18 cellular contexts compared by ENCODE assay signal in genomic region chr2:73776869-73777519, GRCh38. TPM values are rescaled to one million over a fixed set of nuclear protein-coding genes. Genes with fewer than 3 reads are reported as not detected.
DNase-seq lines count a peak whose midpoint lies in the region; ATAC-seq and TF ChIP-seq lines count a peak whose summit lies in the region.
"Had no signal": no experiment of that assay in that cellular context is flagged by ENCODE, and none has a peak within 500 bp of the region (broad histone marks: within the 10 kb centered on the region; RNA-seq: fewer than 3 reads in every experiment).

No MANE protein-coding gene starts in this region.

- peaks cover 66% of the 10 kb centered on the region for H3K4me1 Mint-ChIP-seq in CD4-positive, alpha-beta T cell (ENCODE audit: low read depth)

- no peak for TF ChIP-seq POLR2A in esophagus muscularis mucosa (IDR thresholded peaks at IDR 0.05; ENCODE audit: low read depth)

- in situ Hi-C loops in brain microvascular endothelial cell (cut with HindIII; ENCODE audit: low pct_ligation_motif_present, low sequenced_read_pairs): no loop called here

- H3K27ac Mint-ChIP-seq in CD4-positive, alpha-beta T cell: no peak overlapping the region

- WGBS in esophagus muscularis mucosa: 93% methylated on average over 8 of the region's 8 CpGs

- H3K27ac ChIP-seq in CD4-positive, alpha-beta T cell (ENCODE audit: low read depth, low read length): no peak overlapping the region
- H3K27ac ChIP-seq in brain microvascular endothelial cell (peak overlapping the region; percentile 45), esophagus muscularis mucosa (replicated peaks in 1 of 4) (no peak overlapping the region)
- H3K27ac ChIP-seq: heart left ventricle, left ventricle myocardium inferior had no signal

- no peak for TF ChIP-seq CTCF in CD4-positive, alpha-beta T cell (IDR thresholded peaks at IDR 0.05)
- TF ChIP-seq CTCF in brain microvascular endothelial cell (IDR thresholded peaks at IDR 0.05; ENCODE audit: low read depth, low read length, missing control alignments) (no peak), esophagus muscularis mucosa (IDR thresholded peaks at IDR 0.05) (no peak)

- H3K36me3 ChIP-seq in brain microvascular endothelial cell (replicated peaks) (peaks cover 25% of the 10 kb centered on the region), esophagus muscularis mucosa (peaks cover 8 to 57% (median 49%) of the 10 kb centered on the region in 4 donors)

- POLR2A ChIA-PET in CD4-positive, alpha-beta T cell (lab: Charles Lee): interaction anchor here (0.9 kb wide), 1 partner anchor 51 kb away, joined by 3 read pairs; no protein-coding TSS in a partner anchor

- ATAC-seq in CD4-positive, alpha-beta T cell (ENCODE audit: poor library complexity): no peak
- no peak for ATAC-seq in GM19467 (IDR thresholded peaks at IDR 0.05; ENCODE audit: unreplicated experiment)
- ATAC-seq: heart left ventricle; stimulated activated naive CD8-positive, alpha-beta T cell treated with anti-CD3 and anti-CD28 coated beads, Interleukin-15, Interleukin-2, amounts not matched to agents 100 U/mL and 50 U/mL, for 24 hours had no signal

- peaks cover 73% of the 10 kb centered on the region for H3K36me3 Mint-ChIP-seq in CD4-positive, alpha-beta T cell (ENCODE audit: low read depth)

- H3K27me3 ChIP-seq in CD4-positive, alpha-beta T cell (ENCODE audit: control insufficient read depth, insufficient read depth, low read length): no peaks in the 10 kb centered on the region
- H3K27me3 ChIP-seq in brain microvascular endothelial cell (replicated peaks) (no peaks in the 10 kb centered on the region), esophagus muscularis mucosa (peaks cover 0 to 3% (median 0%) of the 10 kb centered on the region in 4 donors)
- H3K27me3 ChIP-seq: BE2C, heart left ventricle had no signal

- peaks cover 16 to 35% (median 26%) of the 10 kb centered on the region in 4 donors for H3K4me1 ChIP-seq in esophagus muscularis mucosa
- H3K4me1 ChIP-seq: BE2C had no signal

- H3K4me3 Mint-ChIP-seq in CD4-positive, alpha-beta T cell: peak overlapping the region; percentile 34

- DNase-seq in CD4-positive, alpha-beta T cell: no peak
- DNase-seq in HPDE6-E6E7 (ENCODE audit: extremely low spot score): peak; percentile 49
- peak; percentile 45 for DNase-seq in brain microvascular endothelial cell
- DNase-seq in kidney tubule cell (ENCODE audit: low spot score): peak; percentile 27
- no peak for DNase-seq in NCI-H128 (lab: John Stamatoyannopoulos, UW; ENCODE audit: unreplicated experiment)
- no peak for DNase-seq in esophagus muscularis mucosa (ENCODE audit: extremely low spot score)
- no peak for DNase-seq in C1 segment of cervical spinal cord (lab: John Stamatoyannopoulos, UW)
- DNase-seq: activated CD4-positive, alpha-beta T cell treated with anti-CD3 and anti-CD28 coated beads, Interleukin-2, amount 50 U/mL, for 4 hours; activated naive CD4-positive, alpha-beta T cell; BE2C; dermis blood vessel endothelial cell; heart left ventricle; left ventricle myocardium inferior; NCI-H2081; stimulated activated CD4-positive, alpha-beta T cell treated with anti-CD3 and anti-CD28 coated beads, Interleukin-2, amount 100 ng/mL, for 48 hours; stimulated activated naive CD8-positive, alpha-beta T cell treated with anti-CD3 and anti-CD28 coated beads, Interleukin-15, Interleukin-2, amounts not matched to agents 100 U/mL and 50 U/mL, for 24 hours had no signal

- CTCF ChIA-PET in CD4-positive, alpha-beta T cell (lab: Charles Lee): interaction anchor here (1.2 kb wide), 1 partner anchor 615 kb away, joined by 3 read pairs; no protein-coding TSS in a partner anchor

- no peak for TF ChIP-seq EP300 in esophagus muscularis mucosa (IDR thresholded peaks at IDR 0.05)

- no peaks in the 10 kb centered on the region for H3K9me3 ChIP-seq in CD4-positive, alpha-beta T cell (ENCODE audit: control insufficient read depth, low read length)
- no peaks in the 10 kb centered on the region for H3K9me3 ChIP-seq in esophagus muscularis mucosa
- H3K9me3 ChIP-seq: BE2C, heart left ventricle, left ventricle myocardium inferior had no signal

- intact Hi-C loops in CD4-positive, alpha-beta T cell (cut with DNase I, micrococcal nuclease): loop anchor here in 1 of 2 experiments (2.0 to 10.0 kb wide), 2 partner anchors 44 to 82 kb away; no protein-coding TSS in a partner anchor
- intact Hi-C loops in esophagus muscularis mucosa (cut with DNase I): no loop called here

- peaks cover 4% of the 10 kb centered on the region for H3K27me3 Mint-ChIP-seq in CD4-positive, alpha-beta T cell

- no peak overlapping the region for H3K4me3 ChIP-seq in brain microvascular endothelial cell (ENCODE audit: low read depth, low read length)
- H3K4me3 ChIP-seq in esophagus muscularis mucosa: no peak overlapping the region
- H3K4me3 ChIP-seq: heart left ventricle, left ventricle myocardium inferior had no signal

- no peaks in the 10 kb centered on the region for H3K9me3 Mint-ChIP-seq in CD4-positive, alpha-beta T cell

RNA-seq across cellular contexts. Expression of gene DUSP11, which starts 2.9 kb away (rescaled TPM):
- total RNA-seq in CD4-positive, alpha-beta T cell: 10 to 100 TPM; 57.1 to 61.5 TPM
- 10 to 100 TPM; 15.2 to 22.4 (median 18.7) TPM for total RNA-seq in esophagus muscularis mucosa

RNA-seq across cellular contexts. Expression of gene C2orf78, which starts 7.0 kb away (rescaled TPM):
- total RNA-seq in CD4-positive, alpha-beta T cell: not detected
- total RNA-seq in esophagus muscularis mucosa: not detected
- total RNA-seq: dermis blood vessel endothelial cell; heart left ventricle; left ventricle myocardium inferior; T-helper 2 cell treated with Interferon-gamma antibody and Interleukin-4, amounts not matched to agents 100 ng/mL and 5 ng/mL, for 36 hours had no signal

RNA-seq across cellular contexts. Expression of gene TPRKB, which starts 39.8 kb away (rescaled TPM):
- 10 to 100 TPM; 16.1 to 18.2 TPM for total RNA-seq in CD4-positive, alpha-beta T cell
- total RNA-seq in esophagus muscularis mucosa: 10 to 100 TPM; 13.6 to 30.3 (median 23.4) TPM

RNA-seq across cellular contexts. Expression of gene STAMBP, which starts 51.8 kb away (rescaled TPM):
- 10 to 100 TPM; 11.3 to 13.8 TPM for total RNA-seq in CD4-positive, alpha-beta T cell
- 10 to 100 TPM; 32.3 to 73.8 (median 34.1) TPM for total RNA-seq in esophagus muscularis mucosa

Comparison
In these comparisons a context has a peak if more than half of its experiments do, and no peak if none do; other contexts are left out.
1. DNase-seq: peak in HPDE6-E6E7 (single experiment), brain microvascular endothelial cell (single experiment) and kidney tubule cell (single experiment); none in CD4-positive, alpha-beta T cell (0 of 10), NCI-H128 (single experiment), esophagus muscularis mucosa (single experiment) and C1 segment of cervical spinal cord (0 of 14).